ENCODE assay signal across 13 cellular contexts in genomic region chr1:23719162-23719820, GRCh38. TPM values are rescaled to one million over a fixed set of nuclear protein-coding genes. Genes with fewer than 3 reads are reported as not detected.
DNase-seq lines count a peak whose midpoint lies in the region; ATAC-seq and TF ChIP-seq lines count a peak whose summit lies in the region.
"Had no signal": no experiment of that assay in that cellular context is flagged by ENCODE, and none has a peak within 500 bp of the region (broad histone marks: within the 10 kb centered on the region; RNA-seq: fewer than 3 reads in every experiment).

No MANE protein-coding gene starts in this region.

- peaks cover 22% of the 10 kb centered on the region for H3K4me1 Mint-ChIP-seq in activated naive CD8-positive, alpha-beta T cell treated with anti-CD3 and anti-CD28 coated beads for 36 hours
- H3K4me1 Mint-ChIP-seq: neural progenitor cell had no signal

- no peak overlapping the region for H2AFZ ChIP-seq in KMS-11 (ENCODE audit: low read depth)
- H2AFZ ChIP-seq: neural progenitor cell had no signal

- no peaks in the 10 kb centered on the region for H3K27me3 ChIP-seq in KMS-11 (ENCODE audit: insufficient read depth, low read depth)
- H3K27me3 ChIP-seq: BE2C, neural progenitor cell had no signal

- H3K9me3 Mint-ChIP-seq in activated naive CD8-positive, alpha-beta T cell treated with anti-CD3 and anti-CD28 coated beads for 36 hours = no peaks in the 10 kb centered on the region
- H3K9me3 Mint-ChIP-seq: activated naive CD4-positive, alpha-beta T cell treated with anti-CD3 and anti-CD28 coated beads, Interleukin-2, amount 50 U/mL, for 72 hours; neural progenitor cell had no signal

- TF ChIP-seq CTCF in C4-2B (conservative IDR thresholded peaks at IDR 0.05) (no peak), KMS-11 (conservative IDR thresholded peaks at IDR 0.05; ENCODE audit: low read depth, low read length) (no peak)

- no peak overlapping the region for H3K9ac ChIP-seq in KMS-11
- H3K9ac ChIP-seq: neural progenitor cell had no signal

- no peaks in the 10 kb centered on the region for H3K36me3 ChIP-seq in KMS-11 (ENCODE audit: insufficient read depth)
- H3K36me3 ChIP-seq: BE2C, neural progenitor cell had no signal

- peak overlapping the region; percentile 22; the same call in 1 of the 2 replicates for H3K27ac ChIP-seq in C4-2B
- no peak overlapping the region; the same call in 1 of the 2 replicates for H3K27ac ChIP-seq in KMS-11
- H3K27ac ChIP-seq: neural progenitor cell had no signal

- H3K4me3 ChIP-seq in KMS-11 (IDR thresholded peaks at IDR 0.05; ENCODE audit: insufficient read depth, low read depth, low read length) = no peak overlapping the region
- H3K4me3 ChIP-seq: neural progenitor cell had no signal

- no peaks in the 10 kb centered on the region for H3K79me2 ChIP-seq in KMS-11 (ENCODE audit: insufficient read depth, low read depth)

- H3K27ac Mint-ChIP-seq in activated naive CD8-positive, alpha-beta T cell treated with anti-CD3 and anti-CD28 coated beads for 36 hours = no peak overlapping the region
- H3K27ac Mint-ChIP-seq: activated naive CD4-positive, alpha-beta T cell treated with anti-CD3 and anti-CD28 coated beads, Interleukin-2, amount 50 U/mL, for 72 hours; neural progenitor cell had no signal

- H3K4me2 ChIP-seq in KMS-11 = peak overlapping the region; percentile 2
- H3K4me2 ChIP-seq: neural progenitor cell had no signal

- H3K36me3 Mint-ChIP-seq in activated naive CD8-positive, alpha-beta T cell treated with anti-CD3 and anti-CD28 coated beads for 36 hours = peaks cover 5% of the 10 kb centered on the region
- H3K36me3 Mint-ChIP-seq: activated naive CD4-positive, alpha-beta T cell treated with anti-CD3 and anti-CD28 coated beads, Interleukin-2, amount 50 U/mL, for 72 hours had no signal

- ATAC-seq in HG03196 (IDR thresholded peaks at IDR 0.05; ENCODE audit: unreplicated experiment) = no peak

- peaks cover 51% of the 10 kb centered on the region for H3K4me1 ChIP-seq in KMS-11 (ENCODE audit: low read depth, poor library complexity, severe bottlenecking)
- H3K4me1 ChIP-seq: BE2C, neural progenitor cell had no signal

- no peaks in the 10 kb centered on the region for H3K27me3 Mint-ChIP-seq in activated naive CD8-positive, alpha-beta T cell treated with anti-CD3 and anti-CD28 coated beads for 36 hours

- DNase-seq in activated naive CD8-positive, alpha-beta T cell treated with anti-CD3 and anti-CD28 coated beads for 36 hours = peak; percentile 10
- DNase-seq in kidney tubule cell (ENCODE audit: low spot score) (peak; percentile 22), NCI-H1417 (lab: John Stamatoyannopoulos, UW) (no peak), putamen (ENCODE audit: low spot score) (no peak), superior temporal gyrus (ENCODE audit: extremely low spot score) (no peak)
- DNase-seq: NCI-H187, T-helper 9 cell had no signal

- H4K20me1 ChIP-seq in KMS-11 (ENCODE audit: insufficient read depth) = no peaks in the 10 kb centered on the region; the same call in 1 of the 2 replicates

- no peak overlapping the region for H3K4me3 Mint-ChIP-seq in activated naive CD8-positive, alpha-beta T cell treated with anti-CD3 and anti-CD28 coated beads for 36 hours
- H3K4me3 Mint-ChIP-seq: neural progenitor cell had no signal

RNA-seq across cellular contexts. Expression of gene ELOA, which starts 24.0 kb away (rescaled TPM):
- total RNA-seq in activated naive CD8-positive, alpha-beta T cell treated with anti-CD3 and anti-CD28 coated beads for 36 hours = 10 to 100 TPM; 58.5 to 60.6 TPM

RNA-seq across cellular contexts. Expression of gene RPL11, which starts 27.7 kb away (rescaled TPM):
- total RNA-seq in activated naive CD8-positive, alpha-beta T cell treated with anti-CD3 and anti-CD28 coated beads for 36 hours = 1,000 to 10,000 TPM; 1,457 to 1,518 TPM

RNA-seq across cellular contexts. Expression of gene PITHD1, which starts 58.9 kb away (rescaled TPM):
- total RNA-seq in activated naive CD8-positive, alpha-beta T cell treated with anti-CD3 and anti-CD28 coated beads for 36 hours = 10 to 100 TPM; 89.1 to 92.3 TPM

Comparison
In these comparisons a context has a peak if more than half of its experiments do, and no peak if none do; other contexts are left out.
1. DNase-seq: peak in activated naive CD8-positive, alpha-beta T cell treated with anti-CD3 and anti-CD28 coated beads for 36 hours (single experiment) and kidney tubule cell (single experiment); none in NCI-H1417 (0 of 3), putamen (single experiment) and superior temporal gyrus (single experiment).